ENCODE assay signal across 9 cellular contexts in the genomic region with DNA sequence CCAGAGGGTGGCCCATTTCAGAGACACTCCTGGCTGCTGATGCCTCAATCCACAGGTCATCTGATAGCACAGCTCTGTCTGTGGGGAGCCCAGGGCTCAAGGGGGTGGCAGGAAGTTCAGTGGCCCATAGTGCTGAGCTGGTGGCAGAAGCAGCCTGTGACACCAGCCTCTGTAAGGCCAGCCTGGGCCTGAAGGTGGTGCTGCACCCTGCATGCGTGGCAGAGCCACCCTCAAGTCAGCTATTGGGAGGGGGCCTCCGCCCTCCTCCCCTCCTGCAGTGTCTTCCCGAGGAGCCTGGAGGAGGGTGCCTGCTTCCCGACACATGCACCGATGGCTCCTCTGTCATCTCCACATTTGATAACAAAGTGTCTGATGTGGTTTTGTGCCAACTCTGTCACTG. TPM values are rescaled to one million over a fixed set of nuclear protein-coding genes. Genes with fewer than 3 reads are reported as not detected.
DNase-seq lines count a peak whose midpoint lies in the region; FAIRE-seq and TF ChIP-seq lines count a peak whose summit lies in the region.
"Had no signal": no experiment of that assay in that cellular context is flagged by ENCODE, and none has a peak within 500 bp of the region (broad histone marks: within the 10 kb centered on the region; RNA-seq: fewer than 3 reads in every experiment).

No MANE protein-coding gene starts in this region.

- no peak overlapping the region for H3K4me3 Mint-ChIP-seq in dendritic cell treated with granulocyte-macrophage colony-stimulating factor and Interleukin-4, amounts not matched to agents 40 ng/mL and 50 ng/mL, for 4 days

- H3K36me3 ChIP-seq in HEK293 (ENCODE audit: control insufficient read depth in 2 of 2, insufficient read depth in 1 of 2, low read length in 2 of 2): no peaks in the 10 kb centered on the region

- POLR2A ChIA-PET in HEK293 (lab: Yijun Ruan, JAX): no interaction called here

- peaks cover 64% of the 10 kb centered on the region for H3K4me1 Mint-ChIP-seq in dendritic cell treated with granulocyte-macrophage colony-stimulating factor and Interleukin-4, amounts not matched to agents 40 ng/mL and 50 ng/mL, for 4 days (ENCODE audit: low read depth)

- no peaks in the 10 kb centered on the region for H3K36me3 Mint-ChIP-seq in dendritic cell treated with granulocyte-macrophage colony-stimulating factor and Interleukin-4, amounts not matched to agents 40 ng/mL and 50 ng/mL, for 4 days (ENCODE audit: low read depth)

- H3K27ac Mint-ChIP-seq in dendritic cell treated with granulocyte-macrophage colony-stimulating factor and Interleukin-4, amounts not matched to agents 40 ng/mL and 50 ng/mL, for 4 days: peak overlapping the region; percentile 44

- FAIRE-seq in frontal cortex (lab: Jason Lieb, UNC): no peak

- H3K9me3 Mint-ChIP-seq in dendritic cell treated with granulocyte-macrophage colony-stimulating factor and Interleukin-4, amounts not matched to agents 40 ng/mL and 50 ng/mL, for 4 days: no peaks in the 10 kb centered on the region

- H3K4me1 ChIP-seq in HEK293 (ENCODE audit: control insufficient read depth, insufficient read depth, low read length): no peaks in the 10 kb centered on the region

- CTCF ChIA-PET in HEK293 (lab: Yijun Ruan, JAX): interaction anchor here (0.8 to 0.9 kb wide), 2 partner anchors 21 to 78 kb away, joined by 3 read pairs; no protein-coding TSS in a partner anchor

- intact Hi-C loops in dendritic cell treated with granulocyte-macrophage colony-stimulating factor and Interleukin-4, amounts not matched to agents 40 ng/mL and 50 ng/mL, for 4 days (cut with micrococcal nuclease): loop anchor here (2.0 to 5.0 kb wide), 2 partner anchors 57 to 76 kb away; a partner anchor contains a TSS

- peak; percentile 3 for DNase-seq in stimulated activated naive CD4-positive, alpha-beta T cell treated with Interleukin-2 at 50 U/mL for 16 hours (lab: John Stamatoyannopoulos, UW)
- no peak for DNase-seq in stimulated activated naive CD4-positive, alpha-beta T cell (lab: John Stamatoyannopoulos, UW)
- DNase-seq in MV-4-11 (lab: John Stamatoyannopoulos, UW) (peak; percentile 15), retinal pigment epithelial cell (ENCODE audit: low read depth) (no peak), frontal cortex (ENCODE audit: low spot score in 2 of 2) (no peak), GF-D8 (lab: John Stamatoyannopoulos, UW) (no peak)

- H3K27me3 Mint-ChIP-seq in dendritic cell treated with granulocyte-macrophage colony-stimulating factor and Interleukin-4, amounts not matched to agents 40 ng/mL and 50 ng/mL, for 4 days: no peaks in the 10 kb centered on the region

- no peak overlapping the region for H3K4me3 ChIP-seq in HEK293 (ENCODE audit: low read depth, low read length)
- H3K4me3 ChIP-seq in retinal pigment epithelial cell (ENCODE audit: low read length): no peak overlapping the region

- no peak overlapping the region for H3K27ac ChIP-seq in HEK293 (ENCODE audit: extremely low read depth, low read depth, low read length)

- H3K9me3 ChIP-seq in HEK293 (ENCODE audit: control insufficient read depth, insufficient read depth, low read depth, low read length): no peaks in the 10 kb centered on the region

- TF ChIP-seq CTCF in HEK293 (tag by site-specific recombination; IDR thresholded peaks at IDR 0.05): 0 out of 2 replicates have a peak, but pooled peaks have one; percentile 19
- TF ChIP-seq CTCF in retinal pigment epithelial cell (conservative IDR thresholded peaks at IDR 0.05; ENCODE audit: low read depth, low read length): peak; percentile 49

TF ChIP-seq in HEK293, 187 proteins besides CTCF, POLR2A, EP300 and RAD21:
- TF ChIP-seq, protein P1, sequence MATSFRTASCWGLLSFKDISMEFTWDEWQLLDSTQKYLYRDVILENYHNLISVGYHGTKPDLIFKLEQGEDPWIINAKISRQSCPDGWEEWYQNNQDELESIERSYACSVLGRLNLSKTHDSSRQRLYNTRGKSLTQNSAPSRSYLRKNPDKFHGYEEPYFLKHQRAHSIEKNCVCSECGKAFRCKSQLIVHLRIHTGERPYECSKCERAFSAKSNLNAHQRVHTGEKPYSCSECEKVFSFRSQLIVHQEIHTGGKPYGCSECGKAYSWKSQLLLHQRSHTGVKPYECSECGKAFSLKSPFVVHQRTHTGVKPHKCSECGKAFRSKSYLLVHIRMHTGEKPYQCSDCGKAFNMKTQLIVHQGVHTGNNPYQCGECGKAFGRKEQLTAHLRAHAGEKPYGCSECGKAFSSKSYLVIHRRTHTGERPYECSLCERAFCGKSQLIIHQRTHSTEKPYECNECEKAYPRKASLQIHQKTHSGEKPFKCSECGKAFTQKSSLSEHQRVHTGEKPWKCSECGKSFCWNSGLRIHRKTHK (tag by site-specific recombination; IDR thresholded peaks at IDR 0.05): no peak
- TF ChIP-seq ZNF654 (tag by site-specific recombination; IDR thresholded peaks at IDR 0.05; ENCODE audit: low read depth): peak; percentile 21; the same call in 1 of the 2 replicates

RNA-seq across cellular contexts. Expression of a gene that starts 3.0 kb away (rescaled TPM):
- 0.41 TPM for total RNA-seq in frontal cortex

RNA-seq across cellular contexts. Expression of a gene that starts 21.4 kb away (rescaled TPM):
- total RNA-seq in frontal cortex: 1.2 TPM

RNA-seq across cellular contexts. Expression of a gene that starts 41.3 kb away (rescaled TPM):
- not detected for total RNA-seq in frontal cortex
- total RNA-seq: dermis microvascular lymphatic vessel endothelial cell had no signal

RNA-seq across cellular contexts. Expression of a gene that starts 59.7 kb away (rescaled TPM):
- total RNA-seq in frontal cortex: 0.82 TPM

Comparison
In these comparisons a context has a peak if more than half of its experiments do, and no peak if none do; other contexts are left out.
1. DNase-seq: peak in stimulated activated naive CD4-positive, alpha-beta T cell treated with Interleukin-2 at 50 U/mL for 16 hours (single experiment) and MV-4-11 (single experiment); none in stimulated activated naive CD4-positive, alpha-beta T cell (0 of 6), retinal pigment epithelial cell (single experiment), frontal cortex (0 of 2) and GF-D8 (single experiment).